Comparison of ENCODE assay signal across 26 cellular contexts in the genomic region with DNA sequence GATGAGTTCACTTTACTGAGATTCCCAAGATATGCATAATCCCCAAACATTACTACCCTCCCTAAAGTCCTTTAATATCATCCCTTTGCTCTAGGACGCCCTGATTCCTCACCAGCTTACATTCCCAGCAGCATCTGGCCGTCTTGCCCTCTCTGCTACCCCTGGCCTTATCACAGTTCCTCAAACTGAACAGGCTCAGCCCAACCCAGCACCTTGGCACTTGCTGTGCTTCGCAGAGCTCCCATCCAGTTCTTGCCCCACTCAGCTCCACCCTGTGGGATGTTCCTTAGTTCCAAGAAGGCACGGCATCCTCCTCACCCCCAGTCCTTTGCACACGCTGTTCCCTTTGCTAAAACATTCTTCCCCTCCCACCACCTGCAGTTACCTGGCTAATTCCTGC.
"Had no signal": no experiment of that assay in that cellular context is flagged by ENCODE, and none has a peak within 500 bp of the region (broad histone marks: within the 10 kb centered on the region; RNA-seq: fewer than 3 reads in every experiment).

No MANE protein-coding gene starts in this region.

- H3K9me3 Mint-ChIP-seq: T-helper 1 cell treated with Interleukin-12 subunit alpha and Interleukin-12 subunit beta and Interleukin-4 antibody, amounts not matched to agents 30 μg/mL and 1 μg/mL, for 36 hours had no signal

- FAIRE-seq: HTR-8/SVneo, K562 had no signal

- H3K9me3 ChIP-seq: SK-N-SH had no signal

- H3K4me3 Mint-ChIP-seq: T-cell; T-helper 1 cell treated with Interleukin-12 subunit alpha and Interleukin-12 subunit beta and Interleukin-4 antibody, amounts not matched to agents 30 μg/mL and 1 μg/mL, for 36 hours had no signal

- H3K27ac ChIP-seq: HL-60, KMS-11, RWPE1 had no signal

- ATAC-seq: K562, Panc1, PC-3, T-cell had no signal

- H3K4me3 ChIP-seq: K562 had no signal

- H3K4me2 ChIP-seq: KMS-11, SK-N-SH had no signal

- H3K27ac Mint-ChIP-seq: IgD-negative memory B cell; T-helper 1 cell treated with Interleukin-12 subunit alpha and Interleukin-12 subunit beta and Interleukin-4 antibody, amounts not matched to agents 30 μg/mL and 1 μg/mL, for 36 hours had no signal

- H3K4me1 Mint-ChIP-seq: T-cell had no signal

- DNase-seq: MV-4-11, NCI-H1048, NCI-H1105, NCI-H1417, NCI-H146, NCI-H1694 treated with DMSO at 0.1 percent for 48 hours, NCI-H1930, NCI-H2081, NCI-H2107, NCI-H2227 treated with DMSO at 0.1 percent for 48 hours, NCI-H524, NCI-H526 treated with DMSO at 0.1 percent for 48 hours, NCI-H748 treated with DMSO at 0.1 percent for 48 hours, PC-3, SHP77, SK-N-SH, SW 1271, T-cell had no signal

- H3K9ac ChIP-seq: KMS-11, SK-N-SH had no signal

- H3K36me3 Mint-ChIP-seq: T-cell had no signal
